ENCODE assay signal across 8 cellular contexts in the genomic region with DNA sequence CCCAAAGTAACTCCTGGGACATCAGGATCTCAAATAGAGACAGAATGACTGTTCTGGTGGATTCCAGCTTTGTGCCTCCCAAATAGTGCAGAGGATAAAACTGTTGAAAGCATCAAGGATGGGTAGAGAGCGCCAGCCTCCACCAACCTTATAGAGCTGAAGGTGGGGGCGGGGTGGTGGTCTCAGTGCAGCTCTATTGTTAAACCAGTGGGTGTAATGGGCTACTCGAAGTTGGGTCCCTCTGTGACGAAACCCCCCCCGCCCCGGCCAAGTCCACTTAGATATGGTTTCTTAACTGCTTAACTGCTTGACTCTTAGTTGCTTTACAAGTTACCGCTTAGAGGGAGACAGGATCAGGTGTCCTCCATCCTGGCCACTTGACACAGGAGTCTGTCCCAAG. TPM values are rescaled to one million over a fixed set of nuclear protein-coding genes. Genes with fewer than 3 reads are reported as not detected.
DNase-seq lines count a peak whose midpoint lies in the region; ATAC-seq and TF ChIP-seq lines count a peak whose summit lies in the region.

No MANE protein-coding gene starts in this region.

- H3K36me3 ChIP-seq in IMR-90 (ENCODE audit: control insufficient read depth, insufficient read depth, low read length) (peaks cover 23% of the 10 kb centered on the region), muscle layer of duodenum (ENCODE audit: control insufficient read depth in 1 of 2, insufficient read depth in 2 of 2, low read length in 2 of 2) (peaks cover 17 to 26% of the 10 kb centered on the region in 2 donors)

- H3K27me3 ChIP-seq in IMR-90 (ENCODE audit: control insufficient read depth, insufficient read depth, low read length) (no peaks in the 10 kb centered on the region), muscle layer of duodenum (ENCODE audit: low read depth, low read length) (no peaks in the 10 kb centered on the region)

- peak overlapping the region; percentile 18; the same call in 1 of the 2 replicates for H4K5ac ChIP-seq in IMR-90 (ENCODE audit: low read depth, low read length)

- in situ Hi-C loops in IMR-90 (cut with MboI; ENCODE audit: low sequenced_read_pairs), result no loop called here

- no peak for TF ChIP-seq POLR2A in IMR-90 (IDR thresholded peaks at IDR 0.05; ENCODE audit: low read depth, low read length)

- WGBS in IMR-90 (ENCODE audit: extremely low coverage in 2 of 2, insufficient read length in 1 of 2), 2 experiments, result no CpG with 5 or more reads among the region's 7 CpGs

- peak overlapping the region; percentile 93 for H2AK9ac ChIP-seq in IMR-90 (replicated peaks; ENCODE audit: low read depth, low read length, poor library complexity)

- H3K4me2 ChIP-seq in IMR-90 (ENCODE audit: low read depth, low read length), result peak overlapping the region; percentile 78

- no peaks in the 10 kb centered on the region for H3K27me3 Mint-ChIP-seq in chondrocyte (ENCODE audit: low read depth)

- peaks cover 6% of the 10 kb centered on the region for H3K4me1 ChIP-seq in IMR-90 (ENCODE audit: control insufficient read depth, insufficient read depth, low read length)
- H3K4me1 ChIP-seq in muscle layer of duodenum (ENCODE audit: control insufficient read depth in 1 of 2, insufficient read depth in 2 of 2, low read length in 2 of 2), result peaks cover 5 to 12% of the 10 kb centered on the region in 2 donors

- TF ChIP-seq CTCF in AG04449 (IDR thresholded peaks at IDR 0.05; ENCODE audit: insufficient read depth, low read length, missing control alignments) (no peak), IMR-90 (conservative IDR thresholded peaks at IDR 0.05; ENCODE audit: low read depth, low read length) (no peak), chondrocyte (IDR thresholded peaks at IDR 0.05) (no peak), GM10266 (IDR thresholded peaks at IDR 0.05; ENCODE audit: control insufficient read depth, insufficient read depth, low read depth, missing control alignments) (no peak)

- peaks cover 15% of the 10 kb centered on the region; the same call in 1 of the 2 replicates for H4K20me1 ChIP-seq in IMR-90 (ENCODE audit: insufficient read depth, low read length)

- peaks cover 13 to 42% of the 10 kb centered on the region in 2 experiments for H3K79me1 ChIP-seq in IMR-90 (ENCODE audit: low read depth in 1 of 2, low read length in 2 of 2)

- peak overlapping the region; percentile 16; the same call in 1 of the 2 replicates for H3K56ac ChIP-seq in IMR-90 (ENCODE audit: extremely low read depth, insufficient read depth, low read length)

- no peaks in the 10 kb centered on the region; the same call in none of the 2 replicates for H3K9me1 ChIP-seq in IMR-90 (ENCODE audit: insufficient read depth, low read length)

- peak overlapping the region; percentile 87 for H3K27ac Mint-ChIP-seq in chondrocyte (ENCODE audit: unreplicated experiment)

- H3K27ac ChIP-seq in IMR-90 (ENCODE audit: insufficient read depth, low read length), result peak overlapping the region; percentile 71
- peak overlapping the region; percentile 55 for H3K27ac ChIP-seq in muscle layer of duodenum (ENCODE audit: low read length)

- H2AK5ac ChIP-seq in IMR-90 (ENCODE audit: low read depth, low read length), result peak overlapping the region; percentile 71

- H2BK15ac ChIP-seq in IMR-90 (ENCODE audit: low read depth, low read length), result no peak overlapping the region

- H3K36me3 Mint-ChIP-seq in chondrocyte (ENCODE audit: low read depth), result peaks cover 13% of the 10 kb centered on the region

- H3K4ac ChIP-seq in IMR-90 (ENCODE audit: low read depth, low read length), result peak overlapping the region; percentile 77

- peak overlapping the region; percentile 93 for H3K4me3 ChIP-seq in AG04449 (ENCODE audit: low read depth, low read length)
- H3K4me3 ChIP-seq in IMR-90 (ENCODE audit: insufficient read depth, low read depth, low read length), result peak overlapping the region; percentile 79
- peak overlapping the region; percentile 79 to 96 for H3K4me3 ChIP-seq in muscle layer of duodenum (ENCODE audit: low read depth in 1 of 2, low read length in 2 of 2)

- H4K8ac ChIP-seq in IMR-90 (ENCODE audit: low read depth in 2 of 2, low read length in 2 of 2), result peak overlapping the region; percentile 53 to 75

- H3K23ac ChIP-seq in IMR-90 (ENCODE audit: low read depth, low read length), result peak overlapping the region; percentile 83; the same call in 1 of the 2 replicates

- H3K18ac ChIP-seq in IMR-90 (ENCODE audit: low read depth, low read length), result no peak overlapping the region

- H2BK20ac ChIP-seq in IMR-90 (ENCODE audit: low read depth, low read length), result no peak overlapping the region

- H3K9me3 Mint-ChIP-seq in chondrocyte (ENCODE audit: low read depth), result no peaks in the 10 kb centered on the region

- CTCF ChIA-PET in AG04449 (lab: Yijun Ruan, JAX) (interaction anchor here (0.7 to 7.8 kb wide), 37 partner anchors 12 to 357 kb away, joined by 3 to 123 read pairs (median 4); partner anchors contain the start of genes DHX30 and ELP6), IMR-90 (lab: Yijun Ruan, JAX) (interaction anchor here (0.6 to 2.1 kb wide), 4 partner anchors 9 to 326 kb away, joined by 3 to 8 read pairs (median 3); no protein-coding TSS in a partner anchor)

- H3K4me1 Mint-ChIP-seq in chondrocyte (ENCODE audit: low read depth), result peaks cover 25% of the 10 kb centered on the region

- POLR2A ChIA-PET in AG04449 (lab: Yijun Ruan, JAX) (interaction anchor here (0.6 to 0.8 kb wide), 2 partner anchors 10 to 12 kb away, joined by 3 read pairs; no protein-coding TSS in a partner anchor), IMR-90 (lab: Charles Lee; ENCODE audit: unreplicated experiment) (interaction anchor here (0.6 to 1.0 kb wide), 2 partner anchors 11 to 13 kb away, joined by 3 to 5 read pairs; no protein-coding TSS in a partner anchor)

- no peak for TF ChIP-seq RAD21 in IMR-90 (IDR thresholded peaks at IDR 0.05; ENCODE audit: low read length)

- no peak overlapping the region for H2BK5ac ChIP-seq in IMR-90 (ENCODE audit: low read depth, low read length, poor library complexity, severe bottlenecking)

- intact Hi-C loops in IMR-90 (cut with micrococcal nuclease), result no loop called here

- peak overlapping the region; percentile 89 for H2AFZ ChIP-seq in IMR-90 (replicated peaks; ENCODE audit: low read length, poor library complexity)

- H3K14ac ChIP-seq in IMR-90 (replicated peaks; ENCODE audit: low read depth, low read length), result peak overlapping the region; percentile 86

- no peaks in the 10 kb centered on the region for H3K9me3 ChIP-seq in IMR-90 (ENCODE audit: control insufficient read depth, insufficient read depth, low read length)
- H3K9me3 ChIP-seq in muscle layer of duodenum (ENCODE audit: control insufficient read depth in 1 of 2, low read length in 2 of 2), result no peaks in the 10 kb centered on the region

- peak overlapping the region; percentile 43; the same call in 1 of the 2 replicates for H4K91ac ChIP-seq in IMR-90 (ENCODE audit: insufficient read depth, low read depth, low read length)

- dilution Hi-C loops in IMR-90 (cut with HindIII; ENCODE audit: low sequenced_read_pairs, unreplicated experiment), result no loop called here

- BruUV-seq in IMR-90 (replicated peaks; lab: Mats Ljungman, UMichigan), result no TSS peak

- no peak for ATAC-seq in IMR-90 (ENCODE audit: low read depth)
- ATAC-seq in GM21515 (IDR thresholded peaks at IDR 0.05; ENCODE audit: unreplicated experiment), result no peak

- H3K4me3 Mint-ChIP-seq in chondrocyte (ENCODE audit: unreplicated experiment), result peak overlapping the region; percentile 87

- no peak overlapping the region for H2BK120ac ChIP-seq in IMR-90 (ENCODE audit: low read depth, low read length)

- DNase-seq in AG04449 (ENCODE audit: low read depth, low spot score) (no peak), IMR-90 (no peak), chondrocyte (ENCODE audit: low spot score) (no peak), DMS153 (lab: John Stamatoyannopoulos, UW) (no peak), GM10266 (ENCODE audit: extremely low spot score) (no peak), germinal center (ENCODE audit: low spot score) (no peak)

- peak overlapping the region; percentile 79 for H3K9ac ChIP-seq in IMR-90 (ENCODE audit: low read depth, low read length)

TF ChIP-seq in IMR-90, 13 proteins besides CTCF, POLR2A, EP300 and RAD21 (continues in another document):
- TF ChIP-seq MAFK (IDR thresholded peaks at IDR 0.05; ENCODE audit: low read depth, low read length) (no peak), BHLHE40 (IDR thresholded peaks at IDR 0.05; ENCODE audit: low read depth, low read length) (no peak), RFX5 (IDR thresholded peaks at IDR 0.05; ENCODE audit: low read depth, low read length) (no peak), MAZ (IDR thresholded peaks at IDR 0.05; ENCODE audit: borderline replicate concordance, low read depth, low read length) (no peak), RCOR1 (IDR thresholded peaks at IDR 0.05; ENCODE audit: insufficient replicate concordance, low read length) (no peak), ELK1 (IDR thresholded peaks at IDR 0.05; ENCODE audit: borderline replicate concordance, low read depth, low read length) (no peak), MXI1 (IDR thresholded peaks at IDR 0.05; ENCODE audit: borderline replicate concordance, low read depth, low read length) (no peak)

RNA-seq across cellular contexts. Expression of gene DHX30, which starts 22.7 kb away (rescaled TPM):
- total RNA-seq in IMR-90 (2012; rRNA removed) (51.7 and 57.2 TPM in 2 replicates), chondrocyte (44.8 to 73.7 TPM (median 47.5 TPM) in 3 replicates)
- polyA plus RNA-seq in IMR-90 (2012; rRNA removed), result 55.6 and 63.0 TPM in 2 replicates
- polyA plus RNA-seq in IMR-90 (2012; cell fraction: cytosol; rRNA removed), result 37.1 and 45.6 TPM in 2 replicates
- 104 and 239 TPM in 2 replicates for polyA plus RNA-seq in IMR-90 (2012; cell fraction: nucleus; rRNA removed; ENCODE audit: low replicate concordance)

RNA-seq across cellular contexts. Expression of gene SMARCC1, which starts 43.9 kb away (rescaled TPM):
- total RNA-seq in IMR-90 (2012; rRNA removed) (39.6 and 51.4 TPM in 2 replicates), chondrocyte (81.5 to 86.3 TPM (median 83.5 TPM) in 3 replicates)
- 18.6 and 20.0 TPM in 2 replicates for polyA plus RNA-seq in IMR-90 (2012; rRNA removed)
- 6.6 and 9.6 TPM in 2 replicates for polyA plus RNA-seq in IMR-90 (2012; cell fraction: cytosol; rRNA removed)
- 17.9 and 20.3 TPM in 2 replicates for polyA plus RNA-seq in IMR-90 (2012; cell fraction: nucleus; rRNA removed; ENCODE audit: low replicate concordance)
